Comparison of ENCODE assay signal across 8 cellular contexts in genomic region chr6:28267695-28268059, GRCh38. TPM values are rescaled to one million over a fixed set of nuclear protein-coding genes. Genes with fewer than 3 reads are reported as not detected.
DNase-seq lines count a peak whose midpoint lies in the region; ATAC-seq, FAIRE-seq and TF ChIP-seq lines count a peak whose summit lies in the region.

No MANE protein-coding gene starts in this region.

- H3K9ac ChIP-seq in HCT116 (ENCODE audit: low read length) (peak overlapping the region; percentile 76), GM12878 (ENCODE audit: control insufficient read depth, insufficient read depth, low read length) (peak overlapping the region; percentile 77)

- H2AFZ ChIP-seq in HCT116 (ENCODE audit: low read depth, low read length, poor library complexity, severe bottlenecking) (peak overlapping the region; percentile 83), GM12878 (ENCODE audit: control insufficient read depth, low read depth, low read length) (peak overlapping the region; percentile 87)

- H4K20me1 ChIP-seq in HCT116 (ENCODE audit: insufficient read depth) (no peaks in the 10 kb centered on the region), GM12878 (ENCODE audit: control insufficient read depth, insufficient read depth) (no peaks in the 10 kb centered on the region)

- H3K9me2 ChIP-seq in HCT116 (ENCODE audit: insufficient read depth): no peaks in the 10 kb centered on the region

- H3K27ac ChIP-seq in HCT116 (ENCODE audit: low read depth, low read length) (peak overlapping the region; percentile 71; the same call in 1 of the 2 replicates), GM12878 (ENCODE audit: control insufficient read depth, insufficient read depth) (peak overlapping the region; percentile 84; the same call in 1 of the 2 replicates), testis (peak overlapping the region; percentile 92)

- TF ChIP-seq CTCF in HCT116 (IDR thresholded peaks at IDR 0.05 in 2 of 3, conservative IDR thresholded peaks at IDR 0.05 in 1 of 3; ENCODE audit: borderline replicate concordance in 1 of 3, insufficient read depth in 1 of 3, low read depth in 2 of 3, low read length in 2 of 3): no peak
- no peak for TF ChIP-seq CTCF in GM12878 (IDR thresholded peaks at IDR 0.05 in 2 of 3, conservative IDR thresholded peaks at IDR 0.05 in 1 of 3; ENCODE audit: control insufficient read depth in 2 of 3, extremely low read depth in 1 of 3, insufficient read depth in 1 of 3, low read depth in 3 of 3, low read length in 3 of 3)
- TF ChIP-seq CTCF in kidney epithelial cell (IDR thresholded peaks at IDR 0.05; ENCODE audit: insufficient read depth, low read length, poor library complexity, severe bottlenecking): no peak
- no peak for TF ChIP-seq CTCF in testis (IDR thresholded peaks at IDR 0.05)
- no peak for TF ChIP-seq CTCF in WTC11 (IDR thresholded peaks at IDR 0.05)

- SMC1A ChIA-PET in GM12878 (lab: Charles Lee; ENCODE audit: uncharacterized antibody, unreplicated experiment): interaction anchor here (1.1 to 4.0 kb wide), 14 partner anchors 10 to 151 kb away, joined by 3 to 30 read pairs (median 8); partner anchors contain the start of genes PGBD1, ZKSCAN3, ZKSCAN4 and ZSCAN31

- POLR2A ChIA-PET in HCT116 (lab: Charles Lee) (interaction anchor here (1.1 to 2.3 kb wide), 5 partner anchors 13 to 429 kb away, joined by 3 to 13 read pairs (median 4); partner anchors contain the start of genes ZKSCAN3 and ZKSCAN4), GM12878 (lab: Charles Lee) (interaction anchor here (1.0 to 2.7 kb wide), 5 partner anchors 14 to 126 kb away, joined by 3 to 11 read pairs (median 5); partner anchors contain the start of genes PGBD1, ZKSCAN4, ZKSCAN8 and ZSCAN31), WTC11 (lab: Charles Lee) (interaction anchor here (0.8 to 2.1 kb wide), 12 partner anchors 12 to 375 kb away, joined by 3 to 14 read pairs (median 6); partner anchors contain the start of genes PGBD1, ZKSCAN3, ZKSCAN4 and ZKSCAN8)

- FAIRE-seq in GM12878 (lab: Jason Lieb, UNC): no peak

- in situ Hi-C loops in GM12878 (cut with MboI): no loop called here

- H3K36me3 ChIP-seq in HCT116 (ENCODE audit: control insufficient read depth in 1 of 2, insufficient read depth in 2 of 2, low read length in 2 of 2) (peaks cover 0 to 7% of the 10 kb centered on the region in 2 experiments; a peak in 1 of 4 replicates), GM12878 (ENCODE audit: control insufficient read depth in 2 of 2, insufficient read depth in 2 of 2, low read length in 1 of 2) (no peaks in the 10 kb centered on the region), kidney epithelial cell (ENCODE audit: control insufficient read depth, insufficient read depth, low read length) (no peaks in the 10 kb centered on the region), testis (ENCODE audit: low read depth, missing control alignments) (no peaks in the 10 kb centered on the region)

- TF ChIP-seq RAD21 in HCT116 (IDR thresholded peaks at IDR 0.05; ENCODE audit: low read depth) (no peak), GM12878 (IDR thresholded peaks at IDR 0.05; ENCODE audit: insufficient read depth, low read depth, low read length) (no peak)

- TF ChIP-seq POLR2A in HCT116 (IDR thresholded peaks at IDR 0.05; ENCODE audit: borderline replicate concordance, extremely low read depth, insufficient read depth, insufficient read length): no peak
- no peak for TF ChIP-seq POLR2A in GM12878 (IDR thresholded peaks at IDR 0.05; ENCODE audit: low read depth, low read length)
- no peak for TF ChIP-seq POLR2A in testis (IDR thresholded peaks at IDR 0.05)

- DNase-seq in HCT116 (ENCODE audit: low read depth, low spot score) (no peak), GM12878 (ENCODE audit: low read depth, low spot score) (no peak), kidney epithelial cell (ENCODE audit: low read depth) (no peak), testis (no peak), WTC11 (ENCODE audit: low spot score) (no peak), cortex of kidney (lab: John Stamatoyannopoulos, UW) (no peak), foreskin melanocyte (no peak)
- DNase-seq in activated CD4-positive, alpha-beta T cell treated with anti-CD3 and anti-CD28 coated beads for 4 hours: no peak

- H3K79me2 ChIP-seq in HCT116 (ENCODE audit: insufficient read depth, low read length) (peaks cover 18% of the 10 kb centered on the region), GM12878 (ENCODE audit: control insufficient read depth, insufficient read depth, low read length) (peaks cover 11% of the 10 kb centered on the region)

- no peaks in the 10 kb centered on the region for H3K27me3 ChIP-seq in HCT116 (ENCODE audit: insufficient read depth, low read length)
- H3K27me3 ChIP-seq in GM12878 (replicated peaks in 1 of 2; ENCODE audit: control insufficient read depth in 2 of 2, insufficient read depth in 2 of 2, low read length in 1 of 2): no peaks in the 10 kb centered on the region
- H3K27me3 ChIP-seq in kidney epithelial cell (ENCODE audit: control insufficient read depth, insufficient read depth, low read length): no peaks in the 10 kb centered on the region
- no peaks in the 10 kb centered on the region for H3K27me3 ChIP-seq in testis

- H3K9me3 Mint-ChIP-seq in WTC11: no peaks in the 10 kb centered on the region

- ATAC-seq in HCT116 (no peak), GM12878 (no peak), WTC11 (no peak)

- BruUV-seq in HCT116 (replicated peaks; lab: Mats Ljungman, UMichigan) (TSS peak; percentile 69), GM12878 (replicated peaks; lab: Mats Ljungman, UMichigan) (TSS peak; percentile 74)

- H3K4me1 ChIP-seq in HCT116 (ENCODE audit: control insufficient read depth in 1 of 2, insufficient read depth in 2 of 2, low read length in 2 of 2) (peaks cover 11 to 39% of the 10 kb centered on the region in 2 experiments), GM12878 (ENCODE audit: control insufficient read depth, insufficient read depth, low read length) (no peaks in the 10 kb centered on the region), testis (peaks cover 10% of the 10 kb centered on the region)

- no peak overlapping the region for H3K27ac Mint-ChIP-seq in WTC11

- peaks cover 7% of the 10 kb centered on the region; the same call in 1 of the 2 replicates for H3K36me3 Mint-ChIP-seq in WTC11

- CTCF ChIA-PET in HCT116 (lab: Charles Lee): no interaction called here
- CTCF ChIA-PET in GM12878 (lab: Yijun Ruan, JAX): interaction anchor here (0.5 to 2.6 kb wide), 8 partner anchors 11 to 1080 kb away, joined by 3 to 14 read pairs (median 4); no protein-coding TSS in a partner anchor
- CTCF ChIA-PET in WTC11 (lab: Charles Lee): interaction anchor here (0.7 to 2.7 kb wide), 6 partner anchors 12 to 163 kb away, joined by 3 to 34 read pairs (median 8); partner anchors contain the start of genes PGBD1 and ZKSCAN4

- WGBS in GM12878 (ENCODE audit: insufficient coverage, insufficient replicate concordance, low lambda C conversion rate, missing lambda C conversion rate): 0% methylated on average over 1 of the region's 1 CpG
- WGBS in testis, 2 donors: 0 to 5% methylated on average over 1 of the region's 1 CpG

- peaks cover 27% of the 10 kb centered on the region for H3K27me3 Mint-ChIP-seq in WTC11 (ENCODE audit: low read depth)

- H3K9me3 ChIP-seq in HCT116 (ENCODE audit: control insufficient read depth in 1 of 2, insufficient read depth in 1 of 2, low read depth in 1 of 2, low read length in 2 of 2): no peaks in the 10 kb centered on the region
- H3K9me3 ChIP-seq in GM12878 (replicated peaks; ENCODE audit: control insufficient read depth, insufficient read depth, low read length): no peaks in the 10 kb centered on the region; the same call in 2 of the 3 replicates
- no peaks in the 10 kb centered on the region for H3K9me3 ChIP-seq in testis

- H3K4me2 ChIP-seq in HCT116 (ENCODE audit: low read length): peak overlapping the region; percentile 86
- peak overlapping the region; percentile 92 for H3K4me2 ChIP-seq in GM12878 (ENCODE audit: control insufficient read depth, insufficient read depth)

- intact Hi-C loops in HCT116 (cut with micrococcal nuclease): loop anchor here (1.0 to 5.0 kb wide), 2 partner anchors 15 to 70 kb away; partner anchors contain the start of genes ZKSCAN4 and ZSCAN31
- intact Hi-C loops in GM12878 (cut with micrococcal nuclease; ENCODE audit: unreplicated experiment): loop anchor here (2.0 to 5.0 kb wide), 3 partner anchors 15 to 90 kb away; partner anchors contain the start of genes ZKSCAN4 and ZSCAN31
- intact Hi-C loops in testis (cut with DNase I; ENCODE audit: low total_unique reads): no loop called here

- TF ChIP-seq EP300 in GM12878 (IDR thresholded peaks at IDR 0.05; ENCODE audit: borderline replicate concordance in 1 of 2, control insufficient read depth in 1 of 2, low read depth in 2 of 2, low read length in 2 of 2): no peak

- H3K4me3 ChIP-seq in HCT116 (replicated peaks in 1 of 2; ENCODE audit: low read depth in 1 of 2, low read length in 2 of 2) (peak overlapping the region; percentile 83 to 86), GM12878 (peak overlapping the region; percentile 96), kidney epithelial cell (ENCODE audit: low read depth, low read length) (peak overlapping the region; percentile 71), testis (peak overlapping the region; percentile 80 to 82)

- no peaks in the 10 kb centered on the region for H3K4me1 Mint-ChIP-seq in WTC11

- RAD21 ChIA-PET in HCT116 (lab: Charles Lee; ENCODE audit: low non-redundant PET in 1 of 2, low total read pairs in 2 of 2, uncharacterized antibody in 2 of 2, unreplicated experiment in 2 of 2) (no interaction called here), GM12878 (lab: Charles Lee; ENCODE audit: unreplicated experiment) (interaction anchor here (0.6 to 3.3 kb wide), 9 partner anchors 13 to 163 kb away, joined by 3 to 22 read pairs (median 5); partner anchors contain the start of genes PGBD1, ZKSCAN4 and ZKSCAN8)

- H3K4me3 Mint-ChIP-seq in WTC11: no peak overlapping the region

RNA-seq across cellular contexts. Expression of gene ZSCAN26, which starts 0.7 kb away (rescaled TPM):
- total RNA-seq in HCT116 (2021; ENCODE audit: unreplicated experiment): 10.3 TPM
- 3.8 and 9.9 TPM in 2 replicates for polyA plus RNA-seq in HCT116 (2012)
- 36.7 and 38.1 TPM in 2 replicates for total RNA-seq in GM12878 (2013; cell fraction: nucleolus; rRNA removed)
- total RNA-seq in GM12878 (2014; rRNA removed): 4.5 and 8.7 TPM in 2 replicates
- 7.4 and 7.6 TPM in 2 replicates for total RNA-seq in GM12878 (2014; rRNA removed; fragmentation: Illumina TruSeq; extraction: Trizol)
- 5.4 and 7.4 TPM in 2 replicates for total RNA-seq in GM12878 (2021)
- polyA plus RNA-seq in GM12878 (2011; ENCODE audit: low read depth): 6.4 TPM
- 13.3 and 14.1 TPM in 2 replicates for polyA plus RNA-seq in GM12878 (2011; rRNA removed)
- polyA plus RNA-seq in GM12878 (2011; cell fraction: cytosol; rRNA removed): 6.2 and 8.1 TPM in 2 replicates
- polyA plus RNA-seq in GM12878 (2011; cell fraction: nucleus; rRNA removed): 19.6 and 26.9 TPM in 2 replicates
- 6.0 and 7.3 TPM in 2 replicates for polyA plus RNA-seq in GM12878 (2012)
- polyA plus RNA-seq in GM12878 (2014; fragmentation: Illumina TruSeq; extraction: Trizol): 8.9 and 14.6 TPM in 2 replicates
- 1 to 10 TPM; 4.6 to 5.4 TPM for polyA plus RNA-seq in GM12878 (2014; fragmentation: Nextera tagmentation; extraction: Ambion mirVana)
- polyA plus RNA-seq in GM12878 (2014; rRNA removed): 5.6 and 6.9 TPM in 2 replicates
- 1 to 10 TPM; 5.9 to 6.0 TPM for polyA plus RNA-seq in GM12878 (2016; fragmentation: Nextera tagmentation; extraction: Ambion mirVana)
- polyA minus RNA-seq in GM12878 (2011; rRNA and poly(A)+ RNA removed): 16.2 and 18.3 TPM in 2 replicates
- 1.7 and 2.7 TPM in 2 replicates for polyA minus RNA-seq in GM12878 (2011; cell fraction: cytosol; rRNA and poly(A)+ RNA removed)
- 7.9 and 10.4 TPM in 2 replicates for polyA minus RNA-seq in GM12878 (2011; cell fraction: nucleus; rRNA and poly(A)+ RNA removed)
- total RNA-seq in kidney epithelial cell: 15.8 and 18.6 TPM in 2 replicates
- total RNA-seq in testis: 10 to 100 TPM; 16.4 to 26.1 TPM
- polyA plus RNA-seq in testis (ENCODE audit: insufficient read depth, low read depth, low replicate concordance): 11.4 TPM
- total RNA-seq in WTC11 (2021): 5.2 to 7.5 TPM (median 6.6 TPM) in 3 replicates

RNA-seq across cellular contexts. Expression of gene NKAPL, which starts 8.6 kb away (rescaled TPM):
- total RNA-seq in HCT116 (2021; ENCODE audit: unreplicated experiment) (not detected), GM12878 (2014; rRNA removed) (0.16 and 0.17 TPM in 2 replicates), GM12878 (2014; rRNA removed; fragmentation: Illumina TruSeq; extraction: Trizol) (0.27 and 0.32 TPM in 2 replicates), GM12878 (2021) (0.11 and 0.18 TPM in 2 replicates), kidney epithelial cell (1.0 and 1.1 TPM in 2 replicates), testis (10 to 100 TPM; 19.1 to 30.1 TPM), WTC11 (2021) (0.26 to 0.46 TPM (median 0.41 TPM) in 3 replicates)
- not detected in 2 replicates for polyA plus RNA-seq in HCT116 (2012)
- 0.29 TPM in 1 of 2 replicates, not detected in the other for total RNA-seq in GM12878 (2013; cell fraction: nucleolus; rRNA removed)
- not detected for polyA plus RNA-seq in GM12878 (2011; ENCODE audit: low read depth)
- polyA plus RNA-seq in GM12878 (2011; rRNA removed) (not detected in 2 replicates), GM12878 (2014; fragmentation: Illumina TruSeq; extraction: Trizol) (0.15 and 0.29 TPM in 2 replicates), GM12878 (2014; fragmentation: Nextera tagmentation; extraction: Ambion mirVana) (under 1 TPM; 0.10 to 0.22 TPM), GM12878 (2014; rRNA removed) (0.27 and 0.31 TPM in 2 replicates), GM12878 (2016; fragmentation: Nextera tagmentation; extraction: Ambion mirVana) (under 1 TPM; 0.19 to 0.48 TPM), testis (ENCODE audit: insufficient read depth, low read depth, low replicate concordance) (27.2 TPM)
- not detected in 2 replicates for polyA plus RNA-seq in GM12878 (2011; cell fraction: cytosol; rRNA removed)
- 0.07 TPM in 1 of 2 replicates, not detected in the other for polyA plus RNA-seq in GM12878 (2011; cell fraction: nucleus; rRNA removed)
- 0.09 and 0.21 TPM in 2 replicates for polyA plus RNA-seq in GM12878 (2012)
- not detected in 2 replicates for polyA minus RNA-seq in GM12878 (2011; rRNA and poly(A)+ RNA removed)
- not detected in 2 replicates for polyA minus RNA-seq in GM12878 (2011; cell fraction: cytosol; rRNA and poly(A)+ RNA removed)
- polyA minus RNA-seq in GM12878 (2011; cell fraction: nucleus; rRNA and poly(A)+ RNA removed): not detected in 2 replicates

RNA-seq across cellular contexts. Expression of gene PGBD1, which starts 13.7 kb away (rescaled TPM):
- total RNA-seq in HCT116 (2021; ENCODE audit: unreplicated experiment) (3.6 TPM), GM12878 (2014; rRNA removed) (3.7 and 4.4 TPM in 2 replicates), GM12878 (2014; rRNA removed; fragmentation: Illumina TruSeq; extraction: Trizol) (3.9 and 4.2 TPM in 2 replicates), GM12878 (2021) (3.0 and 3.7 TPM in 2 replicates), kidney epithelial cell (4.8 and 6.6 TPM in 2 replicates), testis (1 to 10 TPM; 6.1 to 6.9 TPM), WTC11 (2021) (6.8 to 7.5 TPM (median 6.9 TPM) in 3 replicates)
- 1.5 and 2.1 TPM in 2 replicates for polyA plus RNA-seq in HCT116 (2012)
- 6.6 and 7.0 TPM in 2 replicates for total RNA-seq in GM12878 (2013; cell fraction: nucleolus; rRNA removed)
- 1.3 TPM for polyA plus RNA-seq in GM12878 (2011; ENCODE audit: low read depth)
- polyA plus RNA-seq in GM12878 (2011; rRNA removed) (1.9 and 2.5 TPM in 2 replicates), GM12878 (2014; fragmentation: Illumina TruSeq; extraction: Trizol) (4.4 and 4.8 TPM in 2 replicates), GM12878 (2014; fragmentation: Nextera tagmentation; extraction: Ambion mirVana) (1 to 10 TPM; 2.0 to 2.2 TPM), GM12878 (2014; rRNA removed) (2.9 and 3.8 TPM in 2 replicates), GM12878 (2016; fragmentation: Nextera tagmentation; extraction: Ambion mirVana) (1 to 10 TPM; 4.5 to 4.9 TPM), testis (ENCODE audit: insufficient read depth, low read depth, low replicate concordance) (4.8 TPM)
- 1.0 and 1.5 TPM in 2 replicates for polyA plus RNA-seq in GM12878 (2011; cell fraction: cytosol; rRNA removed)
- 3.1 and 3.6 TPM in 2 replicates for polyA plus RNA-seq in GM12878 (2011; cell fraction: nucleus; rRNA removed)
- polyA plus RNA-seq in GM12878 (2012): 1.5 and 1.7 TPM in 2 replicates
- polyA minus RNA-seq in GM12878 (2011; rRNA and poly(A)+ RNA removed): 1.0 and 2.0 TPM in 2 replicates
- 0.83 and 0.94 TPM in 2 replicates for polyA minus RNA-seq in GM12878 (2011; cell fraction: cytosol; rRNA and poly(A)+ RNA removed)
- 1.1 TPM in 2 replicates for polyA minus RNA-seq in GM12878 (2011; cell fraction: nucleus; rRNA and poly(A)+ RNA removed)

RNA-seq across cellular contexts. Expression of gene ZKSCAN4, which starts 15.6 kb away (rescaled TPM):
- total RNA-seq in HCT116 (2021; ENCODE audit: unreplicated experiment) (4.8 TPM), GM12878 (2014; rRNA removed) (4.4 and 5.8 TPM in 2 replicates), GM12878 (2014; rRNA removed; fragmentation: Illumina TruSeq; extraction: Trizol) (5.8 and 6.1 TPM in 2 replicates), GM12878 (2021) (5.8 and 6.4 TPM in 2 replicates), kidney epithelial cell (3.8 and 4.4 TPM in 2 replicates), testis (1 to 10 TPM; 7.2 to 8.8 TPM), WTC11 (2021) (6.4 to 7.3 TPM (median 7.0 TPM) in 3 replicates)
- polyA plus RNA-seq in HCT116 (2012): 1.3 and 2.5 TPM in 2 replicates
- total RNA-seq in GM12878 (2013; cell fraction: nucleolus; rRNA removed): 7.5 and 8.4 TPM in 2 replicates
- polyA plus RNA-seq in GM12878 (2011; ENCODE audit: low read depth): 2.7 TPM
- polyA plus RNA-seq in GM12878 (2011; rRNA removed) (5.5 and 7.0 TPM in 2 replicates), GM12878 (2014; fragmentation: Illumina TruSeq; extraction: Trizol) (6.5 and 7.4 TPM in 2 replicates), GM12878 (2014; fragmentation: Nextera tagmentation; extraction: Ambion mirVana) (1 to 10 TPM; 3.0 to 3.3 TPM), GM12878 (2014; rRNA removed) (4.3 and 4.8 TPM in 2 replicates), GM12878 (2016; fragmentation: Nextera tagmentation; extraction: Ambion mirVana) (1 to 10 TPM; 4.9 to 5.1 TPM), testis (ENCODE audit: insufficient read depth, low read depth, low replicate concordance) (23.2 TPM)
- 3.2 and 3.9 TPM in 2 replicates for polyA plus RNA-seq in GM12878 (2011; cell fraction: cytosol; rRNA removed)
- 4.3 and 4.9 TPM in 2 replicates for polyA plus RNA-seq in GM12878 (2011; cell fraction: nucleus; rRNA removed)
- 3.3 and 5.0 TPM in 2 replicates for polyA plus RNA-seq in GM12878 (2012)
- 6.5 and 7.1 TPM in 2 replicates for polyA minus RNA-seq in GM12878 (2011; rRNA and poly(A)+ RNA removed)
- polyA minus RNA-seq in GM12878 (2011; cell fraction: cytosol; rRNA and poly(A)+ RNA removed): 2.7 and 3.2 TPM in 2 replicates
- polyA minus RNA-seq in GM12878 (2011; cell fraction: nucleus; rRNA and poly(A)+ RNA removed): 3.7 and 4.2 TPM in 2 replicates

RNA-seq across cellular contexts. Expression of gene ZSCAN9, which starts 42.6 kb away (rescaled TPM):
- total RNA-seq in HCT116 (2021; ENCODE audit: unreplicated experiment): 10.8 TPM
- polyA plus RNA-seq in HCT116 (2012): 7.9 and 9.9 TPM in 2 replicates
- total RNA-seq in GM12878 (2013; cell fraction: nucleolus; rRNA removed): 57.9 and 64.7 TPM in 2 replicates
- 17.8 and 20.9 TPM in 2 replicates for total RNA-seq in GM12878 (2014; rRNA removed)
- total RNA-seq in GM12878 (2014; rRNA removed; fragmentation: Illumina TruSeq; extraction: Trizol): 22.6 and 23.4 TPM in 2 replicates
- total RNA-seq in GM12878 (2021): 16.6 and 17.0 TPM in 2 replicates
- polyA plus RNA-seq in GM12878 (2011; ENCODE audit: low read depth): 8.5 TPM
- polyA plus RNA-seq in GM12878 (2011; rRNA removed): 28.7 and 29.2 TPM in 2 replicates
- 16.7 and 18.9 TPM in 2 replicates for polyA plus RNA-seq in GM12878 (2011; cell fraction: cytosol; rRNA removed)
- 26.2 and 30.2 TPM in 2 replicates for polyA plus RNA-seq in GM12878 (2011; cell fraction: nucleus; rRNA removed)
- polyA plus RNA-seq in GM12878 (2012): 7.0 and 9.1 TPM in 2 replicates
- polyA plus RNA-seq in GM12878 (2014; fragmentation: Illumina TruSeq; extraction: Trizol): 22.8 and 25.3 TPM in 2 replicates
- 10 to 100 TPM; 10.2 to 12.4 TPM for polyA plus RNA-seq in GM12878 (2014; fragmentation: Nextera tagmentation; extraction: Ambion mirVana)
- 16.9 and 22.5 TPM in 2 replicates for polyA plus RNA-seq in GM12878 (2014; rRNA removed)
- 10 to 100 TPM in 1 of 2 experiments, 1 to 10 TPM in 1; 8.1 to 10.4 TPM for polyA plus RNA-seq in GM12878 (2016; fragmentation: Nextera tagmentation; extraction: Ambion mirVana)
- 28.9 and 32.7 TPM in 2 replicates for polyA minus RNA-seq in GM12878 (2011; rRNA and poly(A)+ RNA removed)
- 3.6 and 3.9 TPM in 2 replicates for polyA minus RNA-seq in GM12878 (2011; cell fraction: cytosol; rRNA and poly(A)+ RNA removed)
- 27.8 and 40.8 TPM in 2 replicates for polyA minus RNA-seq in GM12878 (2011; cell fraction: nucleus; rRNA and poly(A)+ RNA removed)
- total RNA-seq in kidney epithelial cell: 19.2 and 23.7 TPM in 2 replicates
- 10 to 100 TPM; 36.5 to 38.2 TPM for total RNA-seq in testis
- 39.6 TPM for polyA plus RNA-seq in testis (ENCODE audit: insufficient read depth, low read depth, low replicate concordance)
- total RNA-seq in WTC11 (2021): 13.0 to 15.1 TPM (median 14.5 TPM) in 3 replicates
